ENCODE assay signal across 8 cellular contexts in the genomic region with DNA sequence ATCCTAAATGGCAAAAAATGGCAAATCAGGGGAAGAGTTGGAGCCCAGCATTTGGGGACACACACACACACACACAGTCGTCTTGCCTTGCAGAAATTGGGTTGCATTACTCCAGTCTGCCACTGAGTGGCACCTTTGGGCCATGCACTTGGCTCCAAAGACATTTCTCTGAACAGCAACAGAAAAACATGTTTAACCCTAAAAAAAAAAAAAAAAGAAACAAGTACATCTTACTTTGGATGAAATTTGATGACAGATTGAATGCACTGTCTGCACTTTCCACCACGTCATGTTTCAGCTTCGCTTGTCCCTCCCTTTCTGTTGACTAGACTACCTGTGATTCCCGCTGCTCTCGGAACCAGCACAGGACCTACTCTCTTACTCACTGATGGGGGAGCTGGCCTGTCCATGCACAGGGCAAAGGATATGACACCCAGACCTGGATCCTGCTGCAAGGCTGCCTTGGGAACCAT.
DNase-seq lines count a peak whose midpoint lies in the region; FAIRE-seq and TF ChIP-seq lines count a peak whose summit lies in the region.

No MANE protein-coding gene starts in this region.

- POLR2A ChIA-PET in RWPE1 (lab: Yijun Ruan, JAX; ENCODE audit: low non-redundant PET): no interaction called here

- TF ChIP-seq CTCF in RWPE1 (conservative IDR thresholded peaks at IDR 0.05; ENCODE audit: low read depth): peak; percentile 89

- DNase-seq in COLO668 (lab: John Stamatoyannopoulos, UW; ENCODE audit: unreplicated experiment) (peak; percentile 35), HT-29 (ENCODE audit: low spot score) (peak; percentile 32), RWPE1 (ENCODE audit: low spot score) (no peak), globus pallidus (ENCODE audit: low spot score) (peak; percentile 69), pons (ENCODE audit: low spot score) (peak; percentile 85), urothelium cell line (ENCODE audit: low spot score) (peak; percentile 77), NCI-H2029 (lab: John Stamatoyannopoulos, UW) (no peak)
- DNase-seq in activated naive CD4-positive, alpha-beta T cell treated with Interleukin-2 at 50 U/mL for 16 hours: peak; percentile 80

- H3K27ac ChIP-seq in RWPE1: no peak overlapping the region

- peak; percentile 62 for FAIRE-seq in urothelium cell line (lab: Jason Lieb, UNC)

- CTCF ChIA-PET in RWPE1 (lab: Yijun Ruan, JAX): interaction anchor here (0.6 to 6.5 kb wide), 19 partner anchors 12 to 594 kb away, joined by 3 to 100 read pairs (median 4); partner anchors contain the start of gene DPF3

Comparison
In these comparisons a context has a peak if more than half of its experiments do, and no peak if none do; other contexts are left out.
1. DNase-seq: peak in COLO668 (single experiment), HT-29 (single experiment), activated naive CD4-positive, alpha-beta T cell treated with Interleukin-2 at 50 U/mL for 16 hours (single experiment), globus pallidus (single experiment), pons (single experiment) and urothelium cell line (single experiment); none in RWPE1 (single experiment) and NCI-H2029 (single experiment).